22 cellular contexts compared by ENCODE assay signal in genomic region chrX:134002921-134003615, GRCh38. TPM values are rescaled to one million over a fixed set of nuclear protein-coding genes. Genes with fewer than 3 reads are reported as not detected.
A peak's percentile ranks its signal among the peaks of the same experiment; 100 is the strongest.
DNase-seq lines count a peak whose midpoint lies in the region; ATAC-seq and TF ChIP-seq lines count a peak whose summit lies in the region.
"Had no signal": no experiment of that assay in that cellular context is flagged by ENCODE, and none has a peak within 500 bp of the region (broad histone marks: within the 10 kb centered on the region; RNA-seq: fewer than 3 reads in every experiment).

No MANE protein-coding gene starts in this region.

- no peak overlapping the region for H2BK12ac ChIP-seq in mesenchymal stem cell (ENCODE audit: low read length in 2 of 2)

- H3K14ac ChIP-seq in mesenchymal stem cell (ENCODE audit: low read length in 2 of 2) = no peak overlapping the region

- no peak overlapping the region for H4K8ac ChIP-seq in mesenchymal stem cell (ENCODE audit: low read length)

- peaks cover 26% of the 10 kb centered on the region for H3K4me1 Mint-ChIP-seq in MCF 10A (ENCODE audit: insufficient read depth, unreplicated experiment)

- TF ChIP-seq CTCF in RWPE1 (conservative IDR thresholded peaks at IDR 0.05; ENCODE audit: low read depth) = no peak
- TF ChIP-seq CTCF in MCF 10A (IDR thresholded peaks at IDR 0.05; ENCODE audit: unreplicated experiment) = no peak

- peaks cover 0 to 3% of the 10 kb centered on the region in 2 experiments for H3K27me3 ChIP-seq in mesenchymal stem cell (ENCODE audit: control insufficient read depth in 1 of 2, insufficient read depth in 1 of 2, low read length in 2 of 2)
- H3K27me3 ChIP-seq: MG63 had no signal

- ATAC-seq in HG03135 (IDR thresholded peaks at IDR 0.05; ENCODE audit: unreplicated experiment) (no peak), HG03354 (IDR thresholded peaks at IDR 0.05; ENCODE audit: poor library complexity, severe bottlenecking, unreplicated experiment) (no peak)

- H4K91ac ChIP-seq in mesenchymal stem cell (ENCODE audit: low read length) = no peak overlapping the region

- H3K9me3 ChIP-seq in mesenchymal stem cell (ENCODE audit: control insufficient read depth, low read length) = no peaks in the 10 kb centered on the region
- H3K9me3 ChIP-seq: MG63 had no signal

- H3K4ac ChIP-seq in mesenchymal stem cell (ENCODE audit: low read depth in 1 of 2, low read length in 2 of 2) = no peak overlapping the region

- H3K4me2 ChIP-seq in mesenchymal stem cell (ENCODE audit: low read length, poor library complexity, severe bottlenecking) = no peak overlapping the region
- H3K4me2 ChIP-seq: KMS-11 had no signal

- H3K4me3 Mint-ChIP-seq in MCF 10A (ENCODE audit: unreplicated experiment) = peak overlapping the region; percentile 31

- no peak overlapping the region for H3K18ac ChIP-seq in mesenchymal stem cell (ENCODE audit: low read depth in 1 of 2, low read length in 2 of 2)

- no peak overlapping the region for H2BK120ac ChIP-seq in mesenchymal stem cell (ENCODE audit: low read depth, low read length)

- intact Hi-C loops in MCF 10A (cut with micrococcal nuclease) = no loop called here

- no CpG with 5 or more reads among the region's 4 CpGs for WGBS in mesenchymal stem cell
- WGBS in urinary bladder = 21% methylated on average over 4 of the region's 4 CpGs

- H3K27ac ChIP-seq in RWPE1 (peak overlapping the region; percentile 37; the same call in 1 of the 2 replicates), mesenchymal stem cell (ENCODE audit: low read length, poor library complexity, severe bottlenecking) (no peak overlapping the region), urinary bladder (ENCODE audit: low read depth) (peak overlapping the region; percentile 23)
- H3K27ac ChIP-seq: HL-60, KMS-11 had no signal

- H3K4me1 ChIP-seq in mesenchymal stem cell (ENCODE audit: control insufficient read depth, insufficient read depth, low read depth, low read length) (no peaks in the 10 kb centered on the region), urinary bladder (ENCODE audit: insufficient read depth) (no peaks in the 10 kb centered on the region)

- H3K9ac ChIP-seq in mesenchymal stem cell (ENCODE audit: low read length) = peak overlapping the region; percentile 70
- H3K9ac ChIP-seq: KMS-11 had no signal

- H2AK5ac ChIP-seq in mesenchymal stem cell (ENCODE audit: low read length, severe bottlenecking) = no peak overlapping the region

- H2BK5ac ChIP-seq in mesenchymal stem cell (ENCODE audit: low read depth, low read length, poor library complexity, severe bottlenecking) = no peak overlapping the region

- no peaks in the 10 kb centered on the region for H3K79me1 ChIP-seq in mesenchymal stem cell (replicated peaks; ENCODE audit: low read length, poor library complexity, severe bottlenecking)

- CTCF ChIA-PET in RWPE1 (lab: Yijun Ruan, JAX) (no interaction called here), MCF 10A (lab: Yijun Ruan, JAX) (interaction anchor here (0.6 to 1.4 kb wide), 3 partner anchors 22 to 97 kb away, joined by 4 to 8 read pairs (median 4); no protein-coding TSS in a partner anchor)

- peak overlapping the region; percentile 89 for H3K27ac Mint-ChIP-seq in MCF 10A (ENCODE audit: low read depth, unreplicated experiment)

- no peaks in the 10 kb centered on the region for H3K36me3 Mint-ChIP-seq in MCF 10A (ENCODE audit: insufficient read depth, unreplicated experiment)

- H3K9me3 Mint-ChIP-seq in MCF 10A (ENCODE audit: unreplicated experiment) = no peaks in the 10 kb centered on the region

- peaks cover 54% of the 10 kb centered on the region for H3K27me3 Mint-ChIP-seq in MCF 10A (ENCODE audit: insufficient read depth, unreplicated experiment)

- no peaks in the 10 kb centered on the region for H3K36me3 ChIP-seq in mesenchymal stem cell (ENCODE audit: control insufficient read depth in 1 of 2, insufficient read depth in 2 of 2, low read depth in 1 of 2, low read length in 2 of 2)
- no peaks in the 10 kb centered on the region for H3K36me3 ChIP-seq in urinary bladder (ENCODE audit: insufficient read depth)
- H3K36me3 ChIP-seq: MG63 had no signal

- H3K23ac ChIP-seq in mesenchymal stem cell (ENCODE audit: low read length in 2 of 2) = no peak overlapping the region

- H3K4me3 ChIP-seq in mesenchymal stem cell (ENCODE audit: insufficient read depth in 1 of 2, low read depth in 1 of 2, low read length in 2 of 2) = peak overlapping the region in 1 of 2 experiments; percentile 33
- no peak overlapping the region for H3K4me3 ChIP-seq in urinary bladder (ENCODE audit: low read depth, low read length)
- H3K4me3 ChIP-seq: MG63 had no signal

- H2BK15ac ChIP-seq in mesenchymal stem cell (ENCODE audit: low read depth, poor library complexity, severe bottlenecking) = no peak overlapping the region

- no TSS peak for BruUV-seq in MCF 10A (replicated peaks; lab: Mats Ljungman, UMichigan)

- DNase-seq in RWPE1 (ENCODE audit: low spot score) = no peak
- DNase-seq in MCF 10A (ENCODE audit: unreplicated experiment) = no peak
- DNase-seq in mesenchymal stem cell = no peak
- no peak for DNase-seq in mucosa of gallbladder (ENCODE audit: low spot score)
- no peak for DNase-seq in activated CD4-positive, CD25-positive, alpha-beta regulatory T cell treated with anti-CD3 and anti-CD28 coated beads, Interleukin-2, amount 50 U/mL, for 72 hours
- DNase-seq: ACHN, C1 segment of cervical spinal cord, DND-41, GOT3, MG63, NCI-H1105 treated with DMSO at 0.1 percent for 48 hours, NCI-H1694 treated with DMSO at 0.1 percent for 48 hours, NCI-H510A treated with DMSO at 0.1 percent for 48 hours, NCI-H774, OCI-M1, SIG-M5 had no signal

- no peak overlapping the region for H2AFZ ChIP-seq in mesenchymal stem cell (ENCODE audit: low read depth, low read length)

- POLR2A ChIA-PET in RWPE1 (lab: Yijun Ruan, JAX; ENCODE audit: low non-redundant PET) (no interaction called here), MCF 10A (lab: Yijun Ruan, JAX) (interaction anchor here (0.6 kb wide), 1 partner anchor 14 kb away, joined by 3 read pairs; no protein-coding TSS in a partner anchor)

RNA-seq across cellular contexts. Expression of gene GPC3, which starts 17.7 kb away (rescaled TPM):
- total RNA-seq in MCF 10A (2022) = 0.32 and 0.37 TPM in 2 replicates
- 7.5 TPM for polyA plus RNA-seq in mesenchymal stem cell (2013, experiment 1 of 2)
- 7.3 TPM for polyA plus RNA-seq in mesenchymal stem cell (2013, experiment 2 of 2)
- total RNA-seq in urinary bladder = 192 TPM
- 22.1 TPM for polyA plus RNA-seq in urinary bladder
- total RNA-seq in mucosa of gallbladder = 44.7 TPM
- total RNA-seq: HT1080 had no signal

Comparison
In these comparisons a context has a peak if more than half of its experiments do, and no peak if none do; other contexts are left out.
1. RNA of gene GPC3, which starts 17.7 kb away (total RNA-seq): 192 TPM in urinary bladder (single experiment) and 44.7 TPM in mucosa of gallbladder (single experiment); 0.32 to 0.37 TPM in MCF 10A; every median in the first group is over 10 times any median in the second.